In the genomic region with DNA sequence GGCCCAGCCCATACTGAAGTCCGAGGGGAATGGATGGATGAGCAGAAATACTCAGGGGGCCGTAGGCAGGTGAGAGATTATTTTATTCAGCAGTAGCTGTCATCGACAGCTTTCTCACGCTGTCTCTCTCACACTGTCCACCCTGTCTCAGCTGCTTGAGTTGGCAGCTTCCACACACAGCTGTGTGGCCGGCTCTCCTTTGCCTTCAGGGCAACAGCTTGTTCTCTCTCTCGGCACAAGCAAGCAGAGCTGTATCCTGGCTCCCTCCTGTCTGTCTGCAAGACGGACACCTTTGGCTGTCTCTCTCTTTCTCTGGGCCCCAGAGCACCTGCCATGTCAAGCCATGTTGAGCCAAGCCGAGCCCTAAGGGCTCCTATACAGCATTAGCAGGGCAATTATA, we compare ENCODE assay signal across 22 cellular contexts. TPM values are rescaled to one million over a fixed set of nuclear protein-coding genes. Genes with fewer than 3 reads are reported as not detected.
DNase-seq lines count a peak whose midpoint lies in the region; ATAC-seq and TF ChIP-seq lines count a peak whose summit lies in the region.
"Had no signal": no experiment of that assay in that cellular context is flagged by ENCODE, and none has a peak within 500 bp of the region (broad histone marks: within the 10 kb centered on the region; RNA-seq: fewer than 3 reads in every experiment).

No MANE protein-coding gene starts in this region.

- POLR2A ChIA-PET in SK-N-SH (lab: Yijun Ruan, JAX) = interaction anchor here (1.2 kb wide), 1 partner anchor 10 kb away, joined by 7 read pairs; the partner anchor contains the start of gene PAPOLG

- no peak overlapping the region for H4K91ac ChIP-seq in neuronal stem cell (ENCODE audit: low read depth, low read length, poor library complexity)

- peaks cover 12% of the 10 kb centered on the region for H3K27me3 Mint-ChIP-seq in T-helper 17 cell

- no peak overlapping the region for H3K4ac ChIP-seq in neuronal stem cell (ENCODE audit: low read length)

- no peak overlapping the region for H2BK120ac ChIP-seq in neuronal stem cell (ENCODE audit: low read depth, low read length)

- H3K4me3 ChIP-seq in SK-N-SH (ENCODE audit: low read depth in 2 of 2, low read length in 1 of 2) (no peak overlapping the region), neuronal stem cell (ENCODE audit: low read length in 2 of 2) (no peak overlapping the region)
- H3K4me3 ChIP-seq: colonic mucosa, esophagus muscularis mucosa, gastroesophageal sphincter, GM23338, skin epidermis had no signal

- H3K18ac ChIP-seq in neuronal stem cell (ENCODE audit: low read length) = no peak overlapping the region

- no peak overlapping the region for H2BK15ac ChIP-seq in neuronal stem cell (ENCODE audit: low read length)

- H3K36me3 ChIP-seq in SK-N-SH (replicated peaks in 1 of 2; ENCODE audit: control insufficient read depth in 1 of 2, insufficient read depth in 2 of 2, low read length in 1 of 2) (no peaks in the 10 kb centered on the region), neuronal stem cell (replicated peaks in 1 of 2; ENCODE audit: control insufficient read depth in 2 of 2, insufficient read depth in 2 of 2, low read length in 2 of 2) (no peaks in the 10 kb centered on the region)
- H3K36me3 ChIP-seq: colonic mucosa, esophagus muscularis mucosa, gastroesophageal sphincter had no signal

- H4K20me1 ChIP-seq in SK-N-SH (ENCODE audit: insufficient read depth) = no peaks in the 10 kb centered on the region

- H3K79me2 ChIP-seq in SK-N-SH (ENCODE audit: insufficient read depth) = no peaks in the 10 kb centered on the region

- H3K23ac ChIP-seq in neuronal stem cell (ENCODE audit: low read depth, low read length, poor library complexity) = no peak overlapping the region

- no peak overlapping the region for H3K9ac ChIP-seq in SK-N-SH
- H3K9ac ChIP-seq in neuronal stem cell (ENCODE audit: low read depth, low read length, poor library complexity) = no peak overlapping the region

- 0 out of 4 replicates have a peak, but pooled peaks of 1 of the 2 experiments have one; percentile 27 for TF ChIP-seq EP300 in SK-N-SH (IDR thresholded peaks at IDR 0.05; ENCODE audit: borderline replicate concordance in 1 of 2, low read depth in 1 of 2, low read length in 1 of 2)

- no peak overlapping the region for H2BK5ac ChIP-seq in neuronal stem cell (ENCODE audit: low read length)

- H4K8ac ChIP-seq in neuronal stem cell (ENCODE audit: low read depth, low read length) = no peak overlapping the region

- no peak overlapping the region for H3K4me3 Mint-ChIP-seq in T-helper 17 cell
- H3K4me3 Mint-ChIP-seq: activated naive CD4-positive, alpha-beta T cell treated with anti-CD3 and anti-CD28 coated beads for 36 hours; GM23338; neural crest cell had no signal

- no peaks in the 10 kb centered on the region for H3K79me1 ChIP-seq in neuronal stem cell (ENCODE audit: low read depth, low read length)

- H3K9me3 ChIP-seq in SK-N-SH (no peaks in the 10 kb centered on the region), T-helper 17 cell (ENCODE audit: control insufficient read depth, low read length, poor library complexity, severe bottlenecking) (no peaks in the 10 kb centered on the region), neuronal stem cell (replicated peaks in 1 of 2; ENCODE audit: control insufficient read depth in 2 of 2, insufficient read depth in 1 of 2, low read depth in 1 of 2, low read length in 2 of 2) (no peaks in the 10 kb centered on the region)
- H3K9me3 ChIP-seq: colonic mucosa, esophagus muscularis mucosa, gastroesophageal sphincter had no signal

- no peak overlapping the region for H2AK5ac ChIP-seq in neuronal stem cell (ENCODE audit: low read depth, low read length)

- H2BK12ac ChIP-seq in neuronal stem cell (ENCODE audit: low read length) = no peak overlapping the region

- H3K4me2 ChIP-seq in SK-N-SH = no peak overlapping the region
- no peak overlapping the region for H3K4me2 ChIP-seq in neuronal stem cell (ENCODE audit: insufficient read depth, low read length, poor library complexity, severe bottlenecking)
- H3K4me2 ChIP-seq: GM23338 had no signal

- no peaks in the 10 kb centered on the region for H3K9me2 ChIP-seq in SK-N-SH

- no peak overlapping the region for H3K27ac ChIP-seq in SK-N-SH (ENCODE audit: low read depth in 2 of 2, low read length in 1 of 2)
- H3K27ac ChIP-seq in neuronal stem cell (replicated peaks; ENCODE audit: low read length) = no peak overlapping the region
- H3K27ac ChIP-seq: colonic mucosa, esophagus muscularis mucosa, gastroesophageal sphincter, skin epidermis had no signal

- peak overlapping the region; percentile 57 for H3K27ac Mint-ChIP-seq in T-helper 17 cell
- H3K27ac Mint-ChIP-seq: activated naive CD4-positive, alpha-beta T cell treated with anti-CD3 and anti-CD28 coated beads for 36 hours; GM23338 had no signal

- TF ChIP-seq CTCF in SK-N-SH (IDR thresholded peaks at IDR 0.05) = no peak

- peaks cover 9% of the 10 kb centered on the region for H3K4me1 Mint-ChIP-seq in T-helper 17 cell
- H3K4me1 Mint-ChIP-seq: neural crest cell had no signal

- no peak; the same call in 2 of the 3 replicates for ATAC-seq in SK-N-SH treated with all-trans-retinoic acid at 6 μM for 48 hours
- ATAC-seq in T-helper 17 cell = no peak
- no peak for ATAC-seq in GM18861 (IDR thresholded peaks at IDR 0.05; ENCODE audit: unreplicated experiment)
- no peak for ATAC-seq in HG02610 (IDR thresholded peaks at IDR 0.05; ENCODE audit: unreplicated experiment)
- ATAC-seq: GM23338 had no signal

- no peaks in the 10 kb centered on the region for H3F3A ChIP-seq in SK-N-SH (replicated peaks; ENCODE audit: insufficient read depth)

- H3K4me1 ChIP-seq in SK-N-SH (ENCODE audit: control insufficient read depth in 1 of 2, insufficient read depth in 2 of 2, low read depth in 1 of 2, low read length in 1 of 2) = peaks cover 0 to 12% of the 10 kb centered on the region in 2 experiments; a peak in 1 of 4 replicates
- no peaks in the 10 kb centered on the region for H3K4me1 ChIP-seq in neuronal stem cell (ENCODE audit: control insufficient read depth in 2 of 2, insufficient read depth in 1 of 2, low read depth in 1 of 2, low read length in 2 of 2)
- H3K4me1 ChIP-seq: colonic mucosa, esophagus muscularis mucosa, gastroesophageal sphincter had no signal

- CTCF ChIA-PET in SK-N-SH (lab: Yijun Ruan, JAX) = interaction anchor here (0.9 kb wide), 1 partner anchor 253 kb away, joined by 3 read pairs; no protein-coding TSS in a partner anchor

- TF ChIP-seq RAD21 in SK-N-SH (IDR thresholded peaks at IDR 0.05; ENCODE audit: low read length) = no peak

- DNase-seq in SK-N-SH (peak; percentile 20), LHCN-M2 (ENCODE audit: low read depth) (peak; percentile 51), T-helper 17 cell (no peak), neuronal stem cell (ENCODE audit: low spot score) (no peak), NOMO-1 treated with DMSO at 0.1 percent for 48 hours (lab: John Stamatoyannopoulos, UW; ENCODE audit: unreplicated experiment) (no peak)
- DNase-seq: activated CD8-positive, alpha-beta memory T cell treated with anti-CD3 and anti-CD28 coated beads for 24 hours; activated naive CD4-positive, alpha-beta T cell treated with anti-CD3 and anti-CD28 coated beads for 36 hours; colonic mucosa; NCI-H2029; NCI-H226; NCI-H774; SHP77; stimulated activated CD4-positive, alpha-beta T cell treated with anti-CD3 and anti-CD28 coated beads, Interleukin-1b, Interleukin-23, amount 100 ng/mL, for 48 hours; trophoblast cell had no signal

- peaks cover 2% of the 10 kb centered on the region for H3K36me3 Mint-ChIP-seq in T-helper 17 cell (ENCODE audit: low read depth)

- WGBS in SK-N-SH (ENCODE audit: low lambda C conversion rate) = 46% methylated on average over 7 of the region's 8 CpGs
- WGBS in neuronal stem cell (ENCODE audit: extremely low coverage in 2 of 2, insufficient read length in 2 of 2, insufficient replicate concordance in 1 of 2), 2 donors = no CpG with 5 or more reads among the region's 8 CpGs

- H2AFZ ChIP-seq in SK-N-SH (ENCODE audit: low read depth) (no peak overlapping the region), neuronal stem cell (ENCODE audit: low read length) (peak overlapping the region; percentile 33)

- H3K14ac ChIP-seq in neuronal stem cell (ENCODE audit: low read length) = no peak overlapping the region

- 0 out of 2 replicates have a peak, but pooled peaks cover 4% of the 10 kb centered on the region for H3K27me3 ChIP-seq in SK-N-SH (ENCODE audit: insufficient read depth)
- H3K27me3 ChIP-seq in neuronal stem cell (ENCODE audit: control insufficient read depth in 3 of 3, insufficient read depth in 3 of 3, low read depth in 1 of 3, low read length in 3 of 3) = peaks cover 0 to 31% (median 0%) of the 10 kb centered on the region in 3 experiments
- H3K27me3 ChIP-seq: colonic mucosa had no signal

TF ChIP-seq in SK-N-SH, 30 proteins besides CTCF, POLR2A, EP300 and RAD21 (continues in another document):
- TF ChIP-seq IRF3 (IDR thresholded peaks at IDR 0.05; ENCODE audit: low read depth, low read length) (no peak), NRF1 (IDR thresholded peaks at IDR 0.05; ENCODE audit: low read depth, low read length) (no peak)

TF ChIP-seq in SK-N-SH treated with all-trans-retinoic acid at 6 μM for 48 hours, 23 proteins besides CTCF, POLR2A, EP300 and RAD21 (continues in another document):
- TF ChIP-seq ZC3H10 (CRISPR knock-in tag; IDR thresholded peaks at IDR 0.05) (no peak), ZNF565 (CRISPR knock-in tag; conservative IDR thresholded peaks at IDR 0.05; ENCODE audit: low read depth) (no peak), ZNF70 (CRISPR knock-in tag; IDR thresholded peaks at IDR 0.05) (no peak), ISL1 (CRISPR knock-in tag; IDR thresholded peaks at IDR 0.05) (no peak), SNAI2 (CRISPR knock-in tag; IDR thresholded peaks at IDR 0.05) (no peak), POU6F1 (CRISPR knock-in tag; IDR thresholded peaks at IDR 0.05; ENCODE audit: borderline replicate concordance, low read depth) (no peak)

RNA-seq across cellular contexts. Expression of gene PAPOLG, which starts 9.8 kb away (rescaled TPM):
- polyA plus RNA-seq in SK-N-SH (2012; rRNA removed) = 2.1 and 3.4 TPM in 2 replicates
- polyA plus RNA-seq in SK-N-SH (2012; cell fraction: cytosol; rRNA removed) = 3.5 and 4.0 TPM in 2 replicates
- 2.3 and 5.3 TPM in 2 replicates for polyA plus RNA-seq in SK-N-SH (2012; cell fraction: nucleus; rRNA removed)
- 9.9 and 12.5 TPM in 2 replicates for total RNA-seq in LHCN-M2 (2014; rRNA removed)
- 2.5 TPM for polyA plus RNA-seq in LHCN-M2 (2012)
- 10 to 100 TPM; 18.1 to 19.1 TPM for total RNA-seq in T-helper 17 cell
- 16.2 TPM for polyA plus RNA-seq in neuronal stem cell (2013, experiment 1 of 2)
- polyA plus RNA-seq in neuronal stem cell (2013, experiment 2 of 2) = 16.2 TPM

Comparison
In these comparisons a context has a peak if more than half of its experiments do, and no peak if none do; other contexts are left out.
1. DNase-seq: peak in SK-N-SH (single experiment) and LHCN-M2 (single experiment); none in T-helper 17 cell (0 of 3), neuronal stem cell (single experiment) and NOMO-1 treated with DMSO at 0.1 percent for 48 hours (single experiment).